In genomic region chr1:85134583-85135455, GRCh38 we compare ENCODE assay signal across 13 cellular contexts.
DNase-seq lines count a peak whose midpoint lies in the region; TF ChIP-seq lines count a peak whose summit lies in the region.
"Had no signal": no experiment of that assay in that cellular context is flagged by ENCODE, and none has a peak within 500 bp of the region (broad histone marks: within the 10 kb centered on the region; RNA-seq: fewer than 3 reads in every experiment).

No MANE protein-coding gene starts in this region.

- TF ChIP-seq CTCF in HFFc6 (IDR thresholded peaks at IDR 0.05) = no peak

- no peaks in the 10 kb centered on the region for H3K27me3 Mint-ChIP-seq in HFFc6 (ENCODE audit: insufficient read depth)
- H3K27me3 Mint-ChIP-seq: CD4-positive, alpha-beta T cell had no signal

- DNase-seq in AG08396 (ENCODE audit: low spot score) (peak; percentile 8), HFFc6 (peak; percentile 71), SKM-1 treated with dmso at 0.1 percent for 144 hours (lab: John Stamatoyannopoulos, UW; ENCODE audit: unreplicated experiment) (peak; percentile 35), inferior parietal cortex (ENCODE audit: extremely low spot score) (peak; percentile 6), posterior vena cava (ENCODE audit: low spot score) (no peak), HuH-7.5 (ENCODE audit: low spot score) (no peak), T-helper 2 cell (no peak), HPDE6-E6E7 (ENCODE audit: extremely low spot score) (no peak)
- DNase-seq: activated naive CD4-positive, alpha-beta T cell; CD4-positive, alpha-beta T cell; spleen; stomach had no signal

- no peaks in the 10 kb centered on the region for H3K36me3 Mint-ChIP-seq in HFFc6 (ENCODE audit: low read depth)
- H3K36me3 Mint-ChIP-seq: memory B cell had no signal

- no peak overlapping the region for H3K4me3 Mint-ChIP-seq in HFFc6
- H3K4me3 Mint-ChIP-seq: CD4-positive, alpha-beta T cell; memory B cell had no signal

- no peak overlapping the region for H3K27ac Mint-ChIP-seq in HFFc6
- H3K27ac Mint-ChIP-seq: CD4-positive, alpha-beta T cell; memory B cell had no signal

- intact Hi-C loops in posterior vena cava (cut with DNase I) = loop anchor here in 1 of 2 donors (10.0 kb wide), 1 partner anchor 120 kb away; the partner anchor contains the start of gene C1orf52

- H3K4me1 Mint-ChIP-seq in HFFc6 (ENCODE audit: low read depth) = no peaks in the 10 kb centered on the region; the same call in 1 of the 2 replicates
- H3K4me1 Mint-ChIP-seq: memory B cell had no signal

- no peaks in the 10 kb centered on the region for H3K9me3 Mint-ChIP-seq in HFFc6
- H3K9me3 Mint-ChIP-seq: CD4-positive, alpha-beta T cell; memory B cell had no signal

Comparison
In these comparisons a context has a peak if more than half of its experiments do, and no peak if none do; other contexts are left out.
1. DNase-seq: peak in AG08396 (single experiment), HFFc6 (single experiment), SKM-1 treated with dmso at 0.1 percent for 144 hours (single experiment) and inferior parietal cortex (single experiment); none in posterior vena cava (single experiment), HuH-7.5 (single experiment), T-helper 2 cell (0 of 5) and HPDE6-E6E7 (single experiment).